ENCODE assay signal across 17 cellular contexts in genomic region chr2:168320267-168320666, GRCh38.
"Had no signal": no experiment of that assay in that cellular context is flagged by ENCODE, and none has a peak within 500 bp of the region (broad histone marks: within the 10 kb centered on the region; RNA-seq: fewer than 3 reads in every experiment).

No MANE protein-coding gene starts in this region.

- H3K27me3 ChIP-seq: ovary, testis, upper lobe of left lung had no signal

- H3K9me3 ChIP-seq: lower lobe of right lung, ovary, testis, upper lobe of left lung had no signal

- H3K36me3 Mint-ChIP-seq: activated naive CD8-positive, alpha-beta T cell treated with anti-CD3 and anti-CD28 coated beads for 36 hours; natural killer cell; stimulated activated memory B cell treated with anti-CD40 and anti-IgM and Interleukin-4, amounts not matched to agents 10 μg/mL and 1 μg/mL and 100 μg/mL, for 72 hours had no signal

- H3K4me1 Mint-ChIP-seq: activated naive CD8-positive, alpha-beta T cell treated with anti-CD3 and anti-CD28 coated beads for 36 hours; endodermal cell; stimulated activated memory B cell treated with anti-CD40 and anti-IgM and Interleukin-4, amounts not matched to agents 10 μg/mL and 1 μg/mL and 100 μg/mL, for 72 hours; T-helper 17 cell had no signal

- ATAC-seq: lower lobe of right lung; natural killer cell; sciatic nerve; stimulated activated memory B cell treated with anti-CD40 and anti-IgM and Interleukin-4, amounts not matched to agents 10 μg/mL and 1 μg/mL and 100 μg/mL, for 72 hours; T-helper 17 cell had no signal

- H3K4me1 ChIP-seq: lower lobe of right lung, testis, upper lobe of left lung had no signal

- H3K27ac ChIP-seq: lower lobe of right lung, ovary, testis, upper lobe of left lung, VCaP had no signal

- DNase-seq: activated CD4-positive, alpha-beta T cell treated with anti-CD3 and anti-CD28 coated beads for 1 hour; activated CD8-positive, alpha-beta memory T cell treated with anti-CD3 and anti-CD28 coated beads for 24 hours; activated naive CD8-positive, alpha-beta T cell treated with anti-CD3 and anti-CD28 coated beads for 36 hours; amygdala; caudate nucleus; endodermal cell; erythroblast; lower lobe of right lung; natural killer cell; ovary; stimulated activated CD4-positive, alpha-beta T cell treated with anti-CD3 and anti-CD28 coated beads, Interleukin-4, amount 100 ng/mL, for 4 hours; T-helper 17 cell; testis; upper lobe of left lung had no signal

- H3K36me3 ChIP-seq: lower lobe of right lung, ovary, upper lobe of left lung had no signal

- H3K4me3 ChIP-seq: lower lobe of right lung, ovary, testis, upper lobe of left lung had no signal

- H3K27ac Mint-ChIP-seq: activated naive CD8-positive, alpha-beta T cell treated with anti-CD3 and anti-CD28 coated beads for 36 hours; endodermal cell; natural killer cell; stimulated activated memory B cell treated with anti-CD40 and anti-IgM and Interleukin-4, amounts not matched to agents 10 μg/mL and 1 μg/mL and 100 μg/mL, for 72 hours; T-helper 17 cell had no signal

- H3K9me3 Mint-ChIP-seq: activated naive CD8-positive, alpha-beta T cell treated with anti-CD3 and anti-CD28 coated beads for 36 hours; endodermal cell; natural killer cell; stimulated activated memory B cell treated with anti-CD40 and anti-IgM and Interleukin-4, amounts not matched to agents 10 μg/mL and 1 μg/mL and 100 μg/mL, for 72 hours had no signal

- H3K4me3 Mint-ChIP-seq: activated naive CD8-positive, alpha-beta T cell treated with anti-CD3 and anti-CD28 coated beads for 36 hours; endodermal cell; natural killer cell; stimulated activated memory B cell treated with anti-CD40 and anti-IgM and Interleukin-4, amounts not matched to agents 10 μg/mL and 1 μg/mL and 100 μg/mL, for 72 hours; T-helper 17 cell had no signal
